Comparison of ENCODE assay signal across 8 cellular contexts in the genomic region with DNA sequence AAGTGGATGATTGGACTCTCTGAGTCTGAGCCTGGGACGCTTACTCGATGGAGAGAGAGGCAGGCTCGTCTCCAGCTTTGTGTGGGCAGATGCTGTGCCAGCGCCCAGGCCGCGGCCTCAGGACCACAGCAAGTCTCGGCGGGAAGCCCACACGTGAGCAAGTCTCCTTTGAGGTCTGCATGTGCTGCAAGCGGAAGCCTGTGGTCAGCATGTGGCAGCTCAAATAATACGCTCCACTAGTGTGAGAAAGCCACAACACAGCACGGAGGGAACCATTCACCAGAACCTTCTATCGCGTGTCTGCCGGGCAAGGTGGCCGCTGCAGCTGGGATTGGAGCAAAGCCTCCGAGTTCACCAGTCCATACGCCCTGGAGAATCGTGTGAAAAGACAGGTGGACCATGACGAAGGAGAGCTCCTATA.
DNase-seq lines count a peak whose midpoint lies in the region; ATAC-seq and TF ChIP-seq lines count a peak whose summit lies in the region.

No MANE protein-coding gene starts in this region.

- TF ChIP-seq POLR2A in thyroid gland (IDR thresholded peaks at IDR 0.05), result no peak

- H3K4me3 ChIP-seq in fibroblast of mammary gland (ENCODE audit: control insufficient read depth, low read depth, low read length) (no peak overlapping the region), thyroid gland (replicated peaks in 1 of 3) (no peak overlapping the region)

- no peaks in the 10 kb centered on the region for H3K9me3 ChIP-seq in thyroid gland

- H3K4me1 ChIP-seq in thyroid gland, result peaks cover 0 to 11% of the 10 kb centered on the region in 2 donors

- no peaks in the 10 kb centered on the region for H3K36me3 ChIP-seq in thyroid gland

- no peaks in the 10 kb centered on the region for H3K27me3 ChIP-seq in thyroid gland

- peak; percentile 98 for ATAC-seq in GM18907 (IDR thresholded peaks at IDR 0.05; ENCODE audit: unreplicated experiment)
- ATAC-seq in HG03066 (IDR thresholded peaks at IDR 0.05; ENCODE audit: low read depth, unreplicated experiment), result peak; percentile 75

- DNase-seq in UCSD-AML1 (lab: John Stamatoyannopoulos, UW; ENCODE audit: unreplicated experiment) (peak; percentile 34), fibroblast of mammary gland (ENCODE audit: low read depth) (peak; percentile 37), thyroid gland (peak; percentile 71 to 78), 8988T (no peak), islet precursor cell (no peak), NCI-H524 (lab: John Stamatoyannopoulos, UW) (no peak)

- intact Hi-C loops in thyroid gland (cut with DNase I), result loop anchor here (10.0 kb wide), 1 partner anchor 178 kb away; no protein-coding TSS in a partner anchor

- TF ChIP-seq CTCF in fibroblast of mammary gland (conservative IDR thresholded peaks at IDR 0.05; ENCODE audit: control insufficient read depth, insufficient read depth, low read depth, low read length), result no peak
- no peak for TF ChIP-seq CTCF in thyroid gland (IDR thresholded peaks at IDR 0.05)

- no peak overlapping the region for H3K27ac ChIP-seq in thyroid gland

- 58 to 62% methylated on average over 20 of the region's 20 CpGs for WGBS in thyroid gland, 2 donors

Comparison
In these comparisons a context has a peak if more than half of its experiments do, and no peak if none do; other contexts are left out.
1. DNase-seq: peak in UCSD-AML1 (single experiment), fibroblast of mammary gland (single experiment) and thyroid gland (2 of 2); none in 8988T (single experiment), islet precursor cell (single experiment) and NCI-H524 (0 of 2).